In the genomic region with DNA sequence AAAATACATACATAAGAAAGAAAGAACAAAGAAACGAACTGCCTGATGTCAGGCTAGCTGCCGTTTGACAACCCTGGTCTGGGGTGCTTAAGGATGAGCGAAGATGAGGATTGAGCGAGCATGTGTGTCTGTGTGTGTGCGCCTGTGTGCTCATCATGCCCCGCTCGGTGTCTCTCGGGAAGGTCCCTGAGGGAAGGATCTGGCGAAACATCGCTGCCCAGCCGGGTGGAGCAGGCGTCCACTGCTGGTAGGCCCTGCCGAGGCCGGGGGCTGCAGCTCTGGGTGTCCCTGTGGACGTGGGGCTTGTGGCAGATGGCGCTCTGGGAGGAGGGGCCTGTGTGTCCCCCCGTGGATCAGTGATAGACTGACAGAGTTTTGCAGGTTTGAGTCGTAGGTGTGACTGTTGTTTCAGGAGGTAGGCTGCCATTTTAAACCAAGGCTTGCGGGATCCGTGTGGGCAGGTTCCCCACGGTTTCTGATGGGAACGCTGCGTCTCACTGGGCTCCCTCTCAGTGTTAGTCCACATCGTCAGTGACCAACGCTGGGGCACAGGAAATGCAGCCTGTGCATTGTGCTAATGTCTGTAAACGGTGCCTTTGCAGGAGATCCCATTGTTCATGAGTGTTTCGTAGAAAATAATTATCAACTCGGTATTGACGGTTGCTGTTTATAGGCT, we compare ENCODE assay signal across 13 cellular contexts. TPM values are rescaled to one million over a fixed set of nuclear protein-coding genes. Genes with fewer than 3 reads are reported as not detected.
DNase-seq lines count a peak whose midpoint lies in the region; ATAC-seq and TF ChIP-seq lines count a peak whose summit lies in the region.
"Had no signal": no experiment of that assay in that cellular context is flagged by ENCODE, and none has a peak within 500 bp of the region (broad histone marks: within the 10 kb centered on the region; RNA-seq: fewer than 3 reads in every experiment).

No MANE protein-coding gene starts in this region.

- H3K4me1 ChIP-seq in GM23338 (ENCODE audit: insufficient read depth): peaks cover 28% of the 10 kb centered on the region
- H3K4me1 ChIP-seq in right cardiac atrium (ENCODE audit: control insufficient read depth, insufficient read depth, low read length): peaks cover 28% of the 10 kb centered on the region

- H3K4me3 ChIP-seq in GM23338 (no peak overlapping the region), right cardiac atrium (ENCODE audit: low read length) (no peak overlapping the region)
- H3K4me3 ChIP-seq: smooth muscle cell had no signal

- 57% methylated on average over 29 of the region's 29 CpGs for WGBS in right cardiac atrium

- intact Hi-C loops in right cardiac atrium (cut with DNase I): loop anchor here in 1 of 4 donors (10.0 kb wide), 1 partner anchor 48 kb away; the partner anchor contains the start of gene GET4

- H3K27ac Mint-ChIP-seq in GM23338 (peak overlapping the region; percentile 77; the same call in 1 of the 2 replicates), WTC11 (peak overlapping the region; percentile 68)
- H3K27ac Mint-ChIP-seq in stimulated activated effector memory CD8-positive, alpha-beta T cell treated with anti-CD3 and anti-CD28 coated beads, Interleukin-12 subunit alpha, Interleukin-12 subunit beta, amount 100 ng/mL, for 72 hours: peak overlapping the region; percentile 48
- H3K27ac Mint-ChIP-seq: activated CD8-positive, alpha-beta T cell treated with anti-CD3 and anti-CD28 coated beads, Interleukin-2, amount 10 ng/mL, durations not matched to agents 7 days and 5 days had no signal

- peaks cover 61% of the 10 kb centered on the region for H3K4me1 Mint-ChIP-seq in GM23338
- H3K4me1 Mint-ChIP-seq in WTC11: peaks cover 65% of the 10 kb centered on the region
- H3K4me1 Mint-ChIP-seq in stimulated activated effector memory CD8-positive, alpha-beta T cell treated with anti-CD3 and anti-CD28 coated beads, Interleukin-12 subunit alpha, Interleukin-12 subunit beta, amount 100 ng/mL, for 72 hours: peaks cover 37% of the 10 kb centered on the region

- H3K79me2 ChIP-seq in GM23338 (replicated peaks; ENCODE audit: insufficient read depth): peaks cover 100% of the 10 kb centered on the region

- H3K27me3 Mint-ChIP-seq in GM23338 (ENCODE audit: insufficient read depth, low read depth, poor library complexity) (peaks cover 12% of the 10 kb centered on the region), WTC11 (ENCODE audit: low read depth) (no peaks in the 10 kb centered on the region)

- H3K36me3 Mint-ChIP-seq in GM23338 (ENCODE audit: low read depth) (peaks cover 16% of the 10 kb centered on the region), WTC11 (peaks cover 5% of the 10 kb centered on the region; the same call in 1 of the 2 replicates)
- peaks cover under 1% of the 10 kb centered on the region for H3K36me3 Mint-ChIP-seq in stimulated activated effector memory CD8-positive, alpha-beta T cell treated with anti-CD3 and anti-CD28 coated beads, Interleukin-12 subunit alpha, Interleukin-12 subunit beta, amount 100 ng/mL, for 72 hours

- no peaks in the 10 kb centered on the region for H3K9me3 Mint-ChIP-seq in GM23338
- H3K9me3 Mint-ChIP-seq in WTC11: no peaks in the 10 kb centered on the region
- no peaks in the 10 kb centered on the region for H3K9me3 Mint-ChIP-seq in stimulated activated effector memory CD8-positive, alpha-beta T cell treated with anti-CD3 and anti-CD28 coated beads, Interleukin-12 subunit alpha, Interleukin-12 subunit beta, amount 100 ng/mL, for 72 hours

- CTCF ChIA-PET in WTC11 (lab: Charles Lee): interaction anchor here (1.2 to 1.5 kb wide), 3 partner anchors 9 to 46 kb away, joined by 3 to 4 read pairs (median 3); no protein-coding TSS in a partner anchor

- H3K4me2 ChIP-seq in GM23338: peak overlapping the region; percentile 26; the same call in 1 of the 2 replicates
- H3K4me2 ChIP-seq: smooth muscle cell had no signal

- H3K27me3 ChIP-seq in GM23338 (ENCODE audit: insufficient read depth) (no peaks in the 10 kb centered on the region), right cardiac atrium (ENCODE audit: control insufficient read depth, insufficient read depth) (no peaks in the 10 kb centered on the region)

- no peaks in the 10 kb centered on the region for H3K9me3 ChIP-seq in right cardiac atrium (ENCODE audit: control insufficient read depth, low read length)
- H3K9me3 ChIP-seq: Caco-2 had no signal

- no peaks in the 10 kb centered on the region for H3K9me2 ChIP-seq in GM23338 (ENCODE audit: insufficient read depth)

- H4K20me1 ChIP-seq in GM23338 (replicated peaks; ENCODE audit: insufficient read depth): peaks cover 63% of the 10 kb centered on the region

- no peak overlapping the region for H2AFZ ChIP-seq in GM23338

- H3K36me3 ChIP-seq in GM23338 (ENCODE audit: insufficient read depth): no peaks in the 10 kb centered on the region

- no peak overlapping the region for H3K4me3 Mint-ChIP-seq in GM23338
- H3K4me3 Mint-ChIP-seq in WTC11: no peak overlapping the region
- no peak overlapping the region for H3K4me3 Mint-ChIP-seq in stimulated activated effector memory CD8-positive, alpha-beta T cell treated with anti-CD3 and anti-CD28 coated beads, Interleukin-12 subunit alpha, Interleukin-12 subunit beta, amount 100 ng/mL, for 72 hours
- H3K4me3 Mint-ChIP-seq: activated CD8-positive, alpha-beta T cell treated with anti-CD3 and anti-CD28 coated beads, Interleukin-2, amount 10 ng/mL, durations not matched to agents 7 days and 5 days had no signal

- POLR2A ChIA-PET in WTC11 (lab: Charles Lee): no interaction called here

- H3K27ac ChIP-seq in GM23338 (ENCODE audit: low read depth) (peak overlapping the region; percentile 74), right cardiac atrium (ENCODE audit: low read length) (peak overlapping the region; percentile 84)

- TF ChIP-seq CTCF in GM23338 (conservative IDR thresholded peaks at IDR 0.05; ENCODE audit: low read depth in 2 of 2) (no peak), WTC11 (IDR thresholded peaks at IDR 0.05) (no peak)

- H3F3A ChIP-seq in GM23338 (replicated peaks; ENCODE audit: low read depth): peaks cover 10% of the 10 kb centered on the region; the same call in 1 of the 2 replicates

- ATAC-seq in GM23338: no peak
- ATAC-seq in WTC11: no peak
- no peak for ATAC-seq in right cardiac atrium
- no peak for ATAC-seq in stimulated activated effector memory CD8-positive, alpha-beta T cell treated with anti-CD3 and anti-CD28 coated beads, Interleukin-12 subunit alpha, Interleukin-12 subunit beta, amount 100 ng/mL, for 72 hours
- ATAC-seq in GM18861 (IDR thresholded peaks at IDR 0.05; ENCODE audit: unreplicated experiment): no peak
- no peak for ATAC-seq in GM18520 (IDR thresholded peaks at IDR 0.05; ENCODE audit: unreplicated experiment)
- ATAC-seq in HG02885 (IDR thresholded peaks at IDR 0.05; ENCODE audit: poor library complexity, unreplicated experiment): no peak
- ATAC-seq: activated CD8-positive, alpha-beta T cell treated with anti-CD3 and anti-CD28 coated beads, Interleukin-2, amount 10 ng/mL, durations not matched to agents 7 days and 5 days had no signal

- DNase-seq in GM23338 (ENCODE audit: low spot score): peak; percentile 30
- no peak for DNase-seq in WTC11 (ENCODE audit: low spot score)
- DNase-seq in right cardiac atrium: no peak
- no peak for DNase-seq in stimulated activated effector memory CD8-positive, alpha-beta T cell treated with anti-CD3 and anti-CD28 coated beads, Interleukin-12 subunit alpha, Interleukin-12 subunit beta, amount 100 ng/mL, for 72 hours (ENCODE audit: low spot score in 2 of 2)
- DNase-seq: activated CD8-positive, alpha-beta T cell treated with anti-CD3 and anti-CD28 coated beads, Interleukin-2, amount 10 ng/mL, durations not matched to agents 7 days and 5 days; Caco-2; effector CD4-positive, alpha-beta T cell; NCI-H1048; T-helper 2 cell had no signal

TF ChIP-seq in GM23338, 12 proteins besides CTCF, POLR2A, EP300 and RAD21 (continues in another document):
- no peak for TF ChIP-seq NANOG (IDR thresholded peaks at IDR 0.05; ENCODE audit: borderline replicate concordance)
- TF ChIP-seq ZNF114 (CRISPR knock-in tag; IDR thresholded peaks at IDR 0.05): no peak
- no peak for TF ChIP-seq EZH2 (IDR thresholded peaks at IDR 0.05; ENCODE audit: low read depth, unreplicated experiment)
- TF ChIP-seq POLR2AphosphoS5 (IDR thresholded peaks at IDR 0.05; ENCODE audit: low read depth): no peak
- no peak for TF ChIP-seq STAT1 (IDR thresholded peaks at IDR 0.05; ENCODE audit: unreplicated experiment)

TF ChIP-seq in WTC11, 78 proteins besides CTCF, POLR2A, EP300 and RAD21 (continues in another document):
- TF ChIP-seq NFATC4 (CRISPR knock-in tag; IDR thresholded peaks at IDR 0.05): no peak
- TF ChIP-seq, protein P1, sequence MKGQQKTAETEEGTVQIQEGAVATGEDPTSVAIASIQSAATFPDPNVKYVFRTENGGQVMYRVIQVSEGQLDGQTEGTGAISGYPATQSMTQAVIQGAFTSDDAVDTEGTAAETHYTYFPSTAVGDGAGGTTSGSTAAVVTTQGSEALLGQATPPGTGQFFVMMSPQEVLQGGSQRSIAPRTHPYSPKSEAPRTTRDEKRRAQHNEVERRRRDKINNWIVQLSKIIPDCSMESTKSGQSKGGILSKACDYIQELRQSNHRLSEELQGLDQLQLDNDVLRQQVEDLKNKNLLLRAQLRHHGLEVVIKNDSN (CRISPR knock-in tag; IDR thresholded peaks at IDR 0.05): no peak
- TF ChIP-seq OVOL2 (CRISPR knock-in tag; IDR thresholded peaks at IDR 0.05; ENCODE audit: borderline replicate concordance): no peak
- TF ChIP-seq MXD4 (CRISPR knock-in tag; IDR thresholded peaks at IDR 0.05; ENCODE audit: borderline replicate concordance): no peak
- TF ChIP-seq, protein P2, sequence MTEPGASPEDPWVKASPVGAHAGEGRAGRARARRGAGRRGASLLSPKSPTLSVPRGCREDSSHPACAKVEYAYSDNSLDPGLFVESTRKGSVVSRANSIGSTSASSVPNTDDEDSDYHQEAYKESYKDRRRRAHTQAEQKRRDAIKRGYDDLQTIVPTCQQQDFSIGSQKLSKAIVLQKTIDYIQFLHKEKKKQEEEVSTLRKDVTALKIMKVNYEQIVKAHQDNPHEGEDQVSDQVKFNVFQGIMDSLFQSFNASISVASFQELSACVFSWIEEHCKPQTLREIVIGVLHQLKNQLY (CRISPR knock-in tag; IDR thresholded peaks at IDR 0.05): no peak
- no peak for TF ChIP-seq CREB1 (CRISPR knock-in tag; IDR thresholded peaks at IDR 0.05)
- no peak for TF ChIP-seq MYBL2 (CRISPR knock-in tag; IDR thresholded peaks at IDR 0.05)

RNA-seq across cellular contexts. Expression of gene SUN1, which starts 5.9 kb away (rescaled TPM):
- total RNA-seq in GM23338 (2014; rRNA removed; shearing (Covaris generic)): 143 and 145 TPM in 2 replicates
- polyA plus RNA-seq in GM23338 (2016; fragmentation: Nextera tagmentation; extraction: Ambion mirVana): 57.9 and 63.3 TPM in 2 replicates
- 149 to 158 TPM (median 156 TPM) in 3 replicates for total RNA-seq in WTC11 (2021)
- 100 to 1,000 TPM; 139 to 163 (median 147) TPM for total RNA-seq in right cardiac atrium
- 86.9 TPM for polyA plus RNA-seq in right cardiac atrium

RNA-seq across cellular contexts. Expression of gene GET4, which starts 50.0 kb away (rescaled TPM):
- 55.0 and 79.1 TPM in 2 replicates for total RNA-seq in GM23338 (2014; rRNA removed; shearing (Covaris generic))
- 48.0 and 54.5 TPM in 2 replicates for polyA plus RNA-seq in GM23338 (2016; fragmentation: Nextera tagmentation; extraction: Ambion mirVana)
- 73.0 to 82.0 TPM (median 73.4 TPM) in 3 replicates for total RNA-seq in WTC11 (2021)
- 10 to 100 TPM; 20.1 to 23.6 (median 22.2) TPM for total RNA-seq in right cardiac atrium
- 22.2 TPM for polyA plus RNA-seq in right cardiac atrium
